Comparison of ENCODE assay signal across 24 cellular contexts in the genomic region with DNA sequence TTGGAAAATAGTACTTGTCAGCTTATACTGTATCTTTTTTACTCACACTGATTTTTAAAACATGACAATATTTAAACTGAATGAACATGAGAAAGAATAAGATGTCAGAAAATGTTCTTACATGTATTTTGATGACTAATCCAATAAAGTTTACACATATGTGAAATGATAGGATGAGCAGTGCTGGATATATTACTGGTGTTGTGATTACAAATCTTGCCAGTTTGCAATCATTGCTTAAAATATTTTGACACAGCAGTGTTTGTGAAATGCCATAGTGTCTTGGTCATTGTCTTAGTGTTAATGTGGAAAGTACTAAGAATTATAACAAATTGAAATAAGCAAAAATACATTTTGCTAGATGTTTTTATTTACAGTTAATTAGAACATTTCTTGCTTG.
A peak's percentile ranks its signal among the peaks of the same experiment; 100 is the strongest.
DNase-seq lines count a peak whose midpoint lies in the region; ATAC-seq, FAIRE-seq and TF ChIP-seq lines count a peak whose summit lies in the region.
"Had no signal": no experiment of that assay in that cellular context is flagged by ENCODE, and none has a peak within 500 bp of the region (broad histone marks: within the 10 kb centered on the region; RNA-seq: fewer than 3 reads in every experiment).

No MANE protein-coding gene starts in this region.

- H3K36me3 Mint-ChIP-seq in activated CD8-positive, alpha-beta memory T cell treated with anti-CD3 and anti-CD28 coated beads, Interleukin-2, amount 10 ng/mL, durations not matched to agents 7 days and 5 days = peaks cover 3% of the 10 kb centered on the region

- no peaks in the 10 kb centered on the region for H3K27me3 Mint-ChIP-seq in activated CD8-positive, alpha-beta memory T cell treated with anti-CD3 and anti-CD28 coated beads, Interleukin-2, amount 10 ng/mL, durations not matched to agents 7 days and 5 days
- H3K27me3 Mint-ChIP-seq: CD4-positive, alpha-beta T cell had no signal

- FAIRE-seq in bronchial epithelial cell (lab: Jason Lieb, UNC) = no peak
- FAIRE-seq in frontal cortex (lab: Jason Lieb, UNC) = peak; percentile 72
- FAIRE-seq: GM18507, HepG2 had no signal

- H3K9me3 Mint-ChIP-seq in activated CD8-positive, alpha-beta memory T cell treated with anti-CD3 and anti-CD28 coated beads, Interleukin-2, amount 10 ng/mL, durations not matched to agents 7 days and 5 days (ENCODE audit: low read depth) = no peaks in the 10 kb centered on the region
- H3K9me3 Mint-ChIP-seq: CD4-positive, alpha-beta T cell; H9 had no signal

- no peaks in the 10 kb centered on the region for H3K4me1 Mint-ChIP-seq in activated CD8-positive, alpha-beta memory T cell treated with anti-CD3 and anti-CD28 coated beads, Interleukin-2, amount 10 ng/mL, durations not matched to agents 7 days and 5 days
- H3K4me1 Mint-ChIP-seq: H9 had no signal

- TF ChIP-seq CTCF in bronchial epithelial cell (IDR thresholded peaks at IDR 0.05; ENCODE audit: insufficient read depth, low read length, severe bottlenecking) = no peak

- H3K36me3 ChIP-seq in bronchial epithelial cell (ENCODE audit: control insufficient read depth, insufficient read depth, low read length) = no peaks in the 10 kb centered on the region

- no peak overlapping the region for H3K27ac Mint-ChIP-seq in activated CD8-positive, alpha-beta memory T cell treated with anti-CD3 and anti-CD28 coated beads, Interleukin-2, amount 10 ng/mL, durations not matched to agents 7 days and 5 days
- H3K27ac Mint-ChIP-seq: CD4-positive, alpha-beta T cell; H9 had no signal

- no peak overlapping the region for H3K4me3 Mint-ChIP-seq in activated CD8-positive, alpha-beta memory T cell treated with anti-CD3 and anti-CD28 coated beads, Interleukin-2, amount 10 ng/mL, durations not matched to agents 7 days and 5 days
- H3K4me3 Mint-ChIP-seq: CD4-positive, alpha-beta T cell; H9 had no signal

- CTCF ChIA-PET in activated CD8-positive, alpha-beta memory T cell treated with anti-CD3 and anti-CD28 coated beads, Interleukin-2, amount 10 ng/mL, durations not matched to agents 7 days and 5 days (lab: Charles Lee) = no interaction called here

- no peak for ATAC-seq in activated CD8-positive, alpha-beta memory T cell treated with anti-CD3 and anti-CD28 coated beads, Interleukin-2, amount 10 ng/mL, durations not matched to agents 7 days and 5 days
- no peak for ATAC-seq in HG03108 (IDR thresholded peaks at IDR 0.05; ENCODE audit: unreplicated experiment)
- no peak for ATAC-seq in HG03354 (IDR thresholded peaks at IDR 0.05; ENCODE audit: poor library complexity, severe bottlenecking, unreplicated experiment)
- ATAC-seq: Panc1, SK-N-SH treated with all-trans-retinoic acid at 6 μM for 48 hours had no signal

- H3K4me3 ChIP-seq in bronchial epithelial cell (ENCODE audit: low read depth, low read length) = no peak overlapping the region

- no peaks in the 10 kb centered on the region for H3K27me3 ChIP-seq in bronchial epithelial cell (ENCODE audit: control insufficient read depth, insufficient read depth, low read length)

- peak; percentile 17 for DNase-seq in EH (ENCODE audit: low read depth)
- DNase-seq in LHCN-M2 (ENCODE audit: low read depth) = peak; percentile 23
- peak; percentile 75 for DNase-seq in bronchial epithelial cell (ENCODE audit: low read depth)
- DNase-seq in frontal cortex (ENCODE audit: low spot score in 2 of 2) = no peak
- no peak for DNase-seq in activated CD8-positive, alpha-beta memory T cell treated with anti-CD3 and anti-CD28 coated beads, Interleukin-2, amount 10 ng/mL, durations not matched to agents 7 days and 5 days
- no peak for DNase-seq in NCI-H1048 (lab: John Stamatoyannopoulos, UW)
- DNase-seq: CD4-positive, alpha-beta T cell; COR-L47; DMS 273 treated with DMSO at 0.1 percent for 48 hours; DMS79 treated with DMSO at 0.1 percent for 48 hours; GDM1; H9; NCI-H1694; NCI-H2081; NCI-H2171; NCI-H345; NCI-H524 treated with DMSO at 0.1 percent for 48 hours; NCI-H82 had no signal

Comparison
In these comparisons a context has a peak if more than half of its experiments do, and no peak if none do; other contexts are left out.
1. DNase-seq: peak in EH (single experiment), LHCN-M2 (single experiment) and bronchial epithelial cell (single experiment); none in frontal cortex (0 of 2), activated CD8-positive, alpha-beta memory T cell treated with anti-CD3 and anti-CD28 coated beads, Interleukin-2, amount 10 ng/mL, durations not matched to agents 7 days and 5 days (single experiment) and NCI-H1048 (single experiment).